17 cellular contexts compared by ENCODE assay signal in genomic region chr9:132547052-132547431, GRCh38. TPM values are rescaled to one million over a fixed set of nuclear protein-coding genes. Genes with fewer than 3 reads are reported as not detected.
DNase-seq lines count a peak whose midpoint lies in the region; ATAC-seq and TF ChIP-seq lines count a peak whose summit lies in the region.
"Had no signal": no experiment of that assay in that cellular context is flagged by ENCODE, and none has a peak within 500 bp of the region (broad histone marks: within the 10 kb centered on the region; RNA-seq: fewer than 3 reads in every experiment).

No MANE protein-coding gene starts in this region.

- CTCF ChIA-PET in HCT116 (lab: Charles Lee) (no interaction called here), OCI-LY7 (lab: Charles Lee; ENCODE audit: unreplicated experiment) (no interaction called here)
- CTCF ChIA-PET in activated CD4-positive, alpha-beta memory T cell treated with anti-CD3 and anti-CD28 coated beads for 36 hours (lab: Charles Lee), result no interaction called here

- no peaks in the 10 kb centered on the region for H3K79me2 ChIP-seq in HCT116 (ENCODE audit: insufficient read depth, low read length)
- no peaks in the 10 kb centered on the region for H3K79me2 ChIP-seq in OCI-LY7 (ENCODE audit: insufficient read depth, low read depth, low read length)

- H3K36me3 ChIP-seq in HCT116 (ENCODE audit: control insufficient read depth in 1 of 2, insufficient read depth in 2 of 2, low read length in 2 of 2) (no peaks in the 10 kb centered on the region), OCI-LY7 (ENCODE audit: insufficient read depth, low read length) (no peaks in the 10 kb centered on the region)
- H3K36me3 ChIP-seq: SJSA1 had no signal

- H3K27ac Mint-ChIP-seq in glutamatergic neuron (ENCODE audit: unreplicated experiment), result peak overlapping the region; percentile 34
- no peak overlapping the region for H3K27ac Mint-ChIP-seq in activated CD4-positive, alpha-beta memory T cell treated with anti-CD3 and anti-CD28 coated beads for 36 hours
- H3K27ac Mint-ChIP-seq: CD4-positive, CD25-positive, alpha-beta regulatory T cell had no signal

- H3K27me3 Mint-ChIP-seq in glutamatergic neuron (ENCODE audit: unreplicated experiment), result peaks cover 4% of the 10 kb centered on the region
- H3K27me3 Mint-ChIP-seq in activated CD4-positive, alpha-beta memory T cell treated with anti-CD3 and anti-CD28 coated beads for 36 hours, result peaks cover 12% of the 10 kb centered on the region

- no peak for TF ChIP-seq POLR2A in HCT116 (IDR thresholded peaks at IDR 0.05; ENCODE audit: borderline replicate concordance, extremely low read depth, insufficient read depth, insufficient read length)

- no peak overlapping the region for H3K27ac ChIP-seq in HCT116 (ENCODE audit: low read depth, low read length)
- peak overlapping the region; percentile 97 for H3K27ac ChIP-seq in OCI-LY7 (ENCODE audit: low read depth, low read length, poor library complexity, severe bottlenecking)
- H3K27ac ChIP-seq: SJSA1 had no signal

- TF ChIP-seq CTCF in HCT116 (IDR thresholded peaks at IDR 0.05 in 2 of 3, conservative IDR thresholded peaks at IDR 0.05 in 1 of 3; ENCODE audit: borderline replicate concordance in 1 of 3, insufficient read depth in 1 of 3, low read depth in 2 of 3, low read length in 2 of 3) (no peak; a peak in 1 of 6 replicates), OCI-LY7 (conservative IDR thresholded peaks at IDR 0.05; ENCODE audit: low read length) (no peak), glutamatergic neuron (IDR thresholded peaks at IDR 0.05; ENCODE audit: partially characterized antibody, unreplicated experiment) (no peak)

- BruUV-seq in HCT116 (replicated peaks; lab: Mats Ljungman, UMichigan), result no TSS peak
- BruUV-seq in OCI-LY7 (replicated peaks; lab: Mats Ljungman, UMichigan), result no TSS peak

- no peak overlapping the region for H3K4me3 Mint-ChIP-seq in glutamatergic neuron (ENCODE audit: unreplicated experiment)
- no peak overlapping the region for H3K4me3 Mint-ChIP-seq in activated CD4-positive, alpha-beta memory T cell treated with anti-CD3 and anti-CD28 coated beads for 36 hours
- H3K4me3 Mint-ChIP-seq: CD4-positive, CD25-positive, alpha-beta regulatory T cell had no signal

- H3K4me1 ChIP-seq in HCT116 (ENCODE audit: control insufficient read depth in 1 of 2, insufficient read depth in 2 of 2, low read length in 2 of 2), result peaks cover 4 to 27% of the 10 kb centered on the region in 2 experiments; a peak in 3 of 4 replicates
- peaks cover 48% of the 10 kb centered on the region for H3K4me1 ChIP-seq in OCI-LY7 (ENCODE audit: insufficient read depth, low read length, poor library complexity, severe bottlenecking)
- H3K4me1 ChIP-seq: Caco-2 had no signal

- H3K9me3 ChIP-seq in HCT116 (ENCODE audit: control insufficient read depth in 1 of 2, insufficient read depth in 1 of 2, low read depth in 1 of 2, low read length in 2 of 2) (no peaks in the 10 kb centered on the region), OCI-LY7 (ENCODE audit: low read length) (no peaks in the 10 kb centered on the region)
- H3K9me3 ChIP-seq: Caco-2, SJSA1 had no signal

- RAD21 ChIA-PET in HCT116 (lab: Charles Lee; ENCODE audit: low non-redundant PET in 1 of 2, low total read pairs in 2 of 2, uncharacterized antibody in 2 of 2, unreplicated experiment in 2 of 2), result no interaction called here

- H3K27me3 ChIP-seq in HCT116 (ENCODE audit: insufficient read depth, low read length), result no peaks in the 10 kb centered on the region

- H3K36me3 Mint-ChIP-seq in glutamatergic neuron (ENCODE audit: unreplicated experiment), result no peaks in the 10 kb centered on the region
- H3K36me3 Mint-ChIP-seq in activated CD4-positive, alpha-beta memory T cell treated with anti-CD3 and anti-CD28 coated beads for 36 hours, result no peaks in the 10 kb centered on the region
- H3K36me3 Mint-ChIP-seq: CD4-positive, CD25-positive, alpha-beta regulatory T cell had no signal

- peaks cover 4% of the 10 kb centered on the region for H3K9me3 Mint-ChIP-seq in glutamatergic neuron (ENCODE audit: unreplicated experiment)
- no peaks in the 10 kb centered on the region for H3K9me3 Mint-ChIP-seq in activated CD4-positive, alpha-beta memory T cell treated with anti-CD3 and anti-CD28 coated beads for 36 hours
- H3K9me3 Mint-ChIP-seq: CD4-positive, CD25-positive, alpha-beta regulatory T cell had no signal

- intact Hi-C loops in HCT116 (cut with micrococcal nuclease) (no loop called here), OCI-LY7 (cut with micrococcal nuclease; ENCODE audit: unreplicated experiment) (no loop called here)
- intact Hi-C loops in activated CD4-positive, alpha-beta memory T cell treated with anti-CD3 and anti-CD28 coated beads for 36 hours (cut with micrococcal nuclease), result no loop called here

- TF ChIP-seq RAD21 in HCT116 (IDR thresholded peaks at IDR 0.05; ENCODE audit: low read depth), result no peak

- no peak overlapping the region for H3K9ac ChIP-seq in HCT116 (ENCODE audit: low read length)

- no peak overlapping the region for H2AFZ ChIP-seq in HCT116 (ENCODE audit: low read depth, low read length, poor library complexity, severe bottlenecking)
- H2AFZ ChIP-seq in OCI-LY7 (ENCODE audit: low read length), result no peak overlapping the region; the same call in 1 of the 2 replicates

- 0 out of 2 replicates have a peak, but pooled peaks have one; percentile 7 for ATAC-seq in HCT116
- no peak for ATAC-seq in esophagus mucosa
- no peak for ATAC-seq in GM18511 (IDR thresholded peaks at IDR 0.05; ENCODE audit: unreplicated experiment)
- no peak for ATAC-seq in HG02623 (IDR thresholded peaks at IDR 0.05; ENCODE audit: unreplicated experiment)

- POLR2A ChIA-PET in HCT116 (lab: Charles Lee) (no interaction called here), OCI-LY7 (lab: Charles Lee) (no interaction called here)
- POLR2A ChIA-PET in activated CD4-positive, alpha-beta memory T cell treated with anti-CD3 and anti-CD28 coated beads for 36 hours (lab: Charles Lee), result no interaction called here

- H3K4me3 ChIP-seq in HCT116 (replicated peaks in 1 of 2; ENCODE audit: low read depth in 1 of 2, low read length in 2 of 2) (no peak overlapping the region), OCI-LY7 (ENCODE audit: low read depth, low read length, poor library complexity, severe bottlenecking) (no peak overlapping the region)
- H3K4me3 ChIP-seq: SJSA1 had no signal

- H4K20me1 ChIP-seq in HCT116 (ENCODE audit: insufficient read depth) (no peaks in the 10 kb centered on the region), OCI-LY7 (ENCODE audit: insufficient read depth, low read length) (no peaks in the 10 kb centered on the region)

- H3K4me2 ChIP-seq in HCT116 (ENCODE audit: low read length), result no peak overlapping the region; the same call in 1 of the 2 replicates
- H3K4me2 ChIP-seq in OCI-LY7 (ENCODE audit: low read length), result peak overlapping the region; percentile 61; the same call in 1 of the 2 replicates

- no peaks in the 10 kb centered on the region for H3K9me2 ChIP-seq in HCT116 (ENCODE audit: insufficient read depth)
- H3K9me2 ChIP-seq in OCI-LY7 (ENCODE audit: insufficient read depth, low read length), result no peaks in the 10 kb centered on the region

- DNase-seq in HCT116 (ENCODE audit: low read depth, low spot score) (no peak), OCI-LY7 (ENCODE audit: low spot score) (no peak), glutamatergic neuron (no peak)
- DNase-seq in activated CD4-positive, alpha-beta memory T cell treated with anti-CD3 and anti-CD28 coated beads for 36 hours, result no peak
- DNase-seq: ACHN; AML-193; CD4-positive, CD25-positive, alpha-beta regulatory T cell; NCI-H187; NCI-H345; NK-92 treated with Interleukin-12 subunit alpha and Interleukin-12 subunit beta, amount 100 ng/mL, for 24 hours; SW 1271 had no signal

- H3K4me1 Mint-ChIP-seq in glutamatergic neuron (ENCODE audit: low read depth, unreplicated experiment), result peaks cover 7% of the 10 kb centered on the region
- H3K4me1 Mint-ChIP-seq in activated CD4-positive, alpha-beta memory T cell treated with anti-CD3 and anti-CD28 coated beads for 36 hours (ENCODE audit: low read depth), result no peaks in the 10 kb centered on the region
- H3K4me1 Mint-ChIP-seq: CD4-positive, CD25-positive, alpha-beta regulatory T cell had no signal

TF ChIP-seq in HCT116, 20 proteins besides CTCF, POLR2A, EP300 and RAD21 (continues in another document):
- TF ChIP-seq ATF3 (IDR thresholded peaks at IDR 0.05) (no peak), SP1 (IDR thresholded peaks at IDR 0.05; ENCODE audit: low read depth) (no peak), REST (IDR thresholded peaks at IDR 0.05; ENCODE audit: low read depth) (no peak), EZH2 (IDR thresholded peaks at IDR 0.05) (no peak), JUND (IDR thresholded peaks at IDR 0.05) (no peak)

RNA-seq across cellular contexts. Expression of gene BARHL1, which starts 35.4 kb away (rescaled TPM):
- not detected for total RNA-seq in HCT116 (2021; ENCODE audit: unreplicated experiment)
- polyA plus RNA-seq in HCT116 (2012), result not detected in 2 replicates
- total RNA-seq in OCI-LY7 (2014; rRNA removed; shearing (Covaris generic)), result not detected in 2 replicates
- total RNA-seq in OCI-LY7 (2022), result not detected in 2 replicates
- total RNA-seq in glutamatergic neuron (ENCODE audit: unreplicated experiment), result not detected
- not detected for total RNA-seq in esophagus mucosa
- total RNA-seq in activated CD4-positive, alpha-beta memory T cell treated with anti-CD3 and anti-CD28 coated beads for 36 hours, result not detected
- total RNA-seq: Caco-2; CD4-positive, CD25-positive, alpha-beta regulatory T cell; HT-29; SJSA1 had no signal
- polyA plus RNA-seq: CD4-positive, CD25-positive, alpha-beta regulatory T cell had no signal
